In genomic region chr4:38663801-38664703, GRCh38 we compare ENCODE assay signal across 1 cellular context.
TF ChIP-seq lines count a peak whose summit lies in the region.

Gene KLF3 (plus strand): TSS chr4:38664199. CDS start chr4:38680626, 16,427 bp downstream.

TF ChIP-seq in HEK293, 187 proteins besides CTCF, POLR2A, EP300 and RAD21 (continued from another document):
- TF ChIP-seq ZBTB26 (tag by site-specific recombination; optimal IDR thresholded peaks at IDR 0.05), result peak; percentile 64
- TF ChIP-seq GLIS1 (tag by site-specific recombination; IDR thresholded peaks at IDR 0.05), result peak; percentile 23; the same call in 1 of the 2 replicates
- 0 out of 2 replicates have a peak, but pooled peaks have one; percentile 37 for TF ChIP-seq ZNF596 (tag by site-specific recombination; IDR thresholded peaks at IDR 0.05)
- no peak for TF ChIP-seq GLI2 (tag by site-specific recombination; IDR thresholded peaks at IDR 0.05; ENCODE audit: borderline replicate concordance, low read depth)
- TF ChIP-seq ZNF398 (tag by site-specific recombination; IDR thresholded peaks at IDR 0.05), result peak; percentile 67
